ENCODE assay signal across 8 cellular contexts in the genomic region with DNA sequence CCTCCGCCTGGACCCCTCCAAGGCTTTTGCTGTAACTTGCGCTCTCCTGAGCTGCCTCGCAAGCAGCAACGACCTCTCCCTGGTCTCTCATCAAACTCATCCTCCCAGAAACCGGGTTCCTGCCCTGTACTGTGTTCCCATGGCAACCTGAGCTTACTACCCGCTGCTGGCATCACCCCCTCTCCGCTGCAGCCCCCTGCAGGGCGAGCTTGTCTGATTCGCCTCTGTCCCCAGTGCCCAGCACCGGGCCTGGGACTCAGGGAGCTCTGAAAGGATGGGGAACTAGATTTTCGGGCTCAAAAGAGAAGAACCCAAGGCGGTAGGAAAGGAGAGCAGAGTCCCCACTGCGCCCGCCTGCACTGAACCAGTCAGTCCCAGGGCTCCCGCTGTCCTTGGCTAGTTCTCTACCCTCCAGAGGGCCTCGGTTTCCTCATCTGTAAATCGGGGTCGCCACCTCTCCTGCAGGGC. TPM values are rescaled to one million over a fixed set of nuclear protein-coding genes. Genes with fewer than 3 reads are reported as not detected.
DNase-seq lines count a peak whose midpoint lies in the region; ATAC-seq and TF ChIP-seq lines count a peak whose summit lies in the region.

No MANE protein-coding gene starts in this region.

- peaks cover 7% of the 10 kb centered on the region for H3K27me3 Mint-ChIP-seq in activated CD4-positive, alpha-beta T cell treated with anti-CD3 and anti-CD28 coated beads, Interleukin-2, amount 10 ng/mL, durations not matched to agents 24 days and 14 days
- peaks cover 10% of the 10 kb centered on the region for H3K27me3 Mint-ChIP-seq in MCF 10A (ENCODE audit: insufficient read depth, unreplicated experiment)

- peak overlapping the region; percentile 88 to 93 (median 92) for H3K9ac ChIP-seq in skeletal muscle tissue (ENCODE audit: low read depth in 1 of 3, low read length in 3 of 3)

- peak; percentile 2 for ATAC-seq in HG02610 (IDR thresholded peaks at IDR 0.05; ENCODE audit: unreplicated experiment)

- H3K9me3 Mint-ChIP-seq in activated CD4-positive, alpha-beta T cell treated with anti-CD3 and anti-CD28 coated beads, Interleukin-2, amount 10 ng/mL, durations not matched to agents 24 days and 14 days, result no peaks in the 10 kb centered on the region
- no peaks in the 10 kb centered on the region for H3K9me3 Mint-ChIP-seq in MCF 10A (ENCODE audit: unreplicated experiment)

- peak overlapping the region; percentile 75 for H3K27ac ChIP-seq in skeletal muscle tissue (ENCODE audit: low read depth, low read length)

- BruUV-seq in MCF 10A (replicated peaks; lab: Mats Ljungman, UMichigan), result TSS peak; percentile 69

- no peaks in the 10 kb centered on the region for H3K36me3 Mint-ChIP-seq in activated CD4-positive, alpha-beta T cell treated with anti-CD3 and anti-CD28 coated beads, Interleukin-2, amount 10 ng/mL, durations not matched to agents 24 days and 14 days (ENCODE audit: low read depth)
- H3K36me3 Mint-ChIP-seq in MCF 10A (ENCODE audit: insufficient read depth, unreplicated experiment), result no peaks in the 10 kb centered on the region

- H3K4me1 ChIP-seq in skeletal muscle tissue (ENCODE audit: control insufficient read depth in 3 of 3, insufficient read depth in 3 of 3, low read length in 3 of 3), result peaks cover 20 to 23% (median 22%) of the 10 kb centered on the region in 3 donors

- CTCF ChIA-PET in MCF 10A (lab: Yijun Ruan, JAX), result interaction anchor here (0.6 to 4.2 kb wide), 38 partner anchors 9 to 744 kb away, joined by 3 to 61 read pairs (median 5); no protein-coding TSS in a partner anchor

- TF ChIP-seq CTCF in MCF 10A (IDR thresholded peaks at IDR 0.05; ENCODE audit: unreplicated experiment), result no peak

- intact Hi-C loops in activated CD4-positive, alpha-beta T cell treated with anti-CD3 and anti-CD28 coated beads, Interleukin-2, amount 10 ng/mL, durations not matched to agents 24 days and 14 days (cut with micrococcal nuclease), result loop anchor here (2.0 to 5.0 kb wide), 2 partner anchors 172 to 408 kb away; a partner anchor contains a TSS
- intact Hi-C loops in MCF 10A (cut with micrococcal nuclease), result no loop called here

- H3K27me3 ChIP-seq in skeletal muscle tissue (ENCODE audit: control insufficient read depth in 3 of 3, insufficient read depth in 3 of 3, low read length in 3 of 3), result no peaks in the 10 kb centered on the region

- peaks cover 2 to 11% (median 4%) of the 10 kb centered on the region in 3 donors for H3K36me3 ChIP-seq in skeletal muscle tissue (ENCODE audit: control insufficient read depth in 3 of 3, insufficient read depth in 3 of 3, low read length in 3 of 3)

- H3K27ac Mint-ChIP-seq in activated CD4-positive, alpha-beta T cell treated with anti-CD3 and anti-CD28 coated beads, Interleukin-2, amount 10 ng/mL, durations not matched to agents 24 days and 14 days, result peak overlapping the region; percentile 0
- peak overlapping the region; percentile 52 for H3K27ac Mint-ChIP-seq in MCF 10A (ENCODE audit: low read depth, unreplicated experiment)

- H3K4me3 Mint-ChIP-seq in activated CD4-positive, alpha-beta T cell treated with anti-CD3 and anti-CD28 coated beads, Interleukin-2, amount 10 ng/mL, durations not matched to agents 24 days and 14 days, result peak overlapping the region; percentile 85
- peak overlapping the region; percentile 82 for H3K4me3 Mint-ChIP-seq in MCF 10A (ENCODE audit: unreplicated experiment)

- POLR2A ChIA-PET in MCF 10A (lab: Yijun Ruan, JAX), result interaction anchor here (0.6 to 2.3 kb wide), 14 partner anchors 8 to 269 kb away, joined by 3 to 17 read pairs (median 5); a partner anchor contains a TSS

- H3K4me1 Mint-ChIP-seq in activated CD4-positive, alpha-beta T cell treated with anti-CD3 and anti-CD28 coated beads, Interleukin-2, amount 10 ng/mL, durations not matched to agents 24 days and 14 days, result peaks cover 29% of the 10 kb centered on the region
- H3K4me1 Mint-ChIP-seq in MCF 10A (ENCODE audit: insufficient read depth, unreplicated experiment), result peaks cover 22% of the 10 kb centered on the region

- H3K9me3 ChIP-seq in iPS-18c (ENCODE audit: control insufficient read depth, insufficient read depth, low read length) (no peaks in the 10 kb centered on the region), skeletal muscle tissue (ENCODE audit: control insufficient read depth in 3 of 3, low read length in 3 of 3) (no peaks in the 10 kb centered on the region)

- DNase-seq in activated CD4-positive, alpha-beta T cell treated with anti-CD3 and anti-CD28 coated beads, Interleukin-2, amount 10 ng/mL, durations not matched to agents 24 days and 14 days, result peak; percentile 81
- DNase-seq in activated CD4-positive, alpha-beta T cell treated with anti-CD3 and anti-CD28 coated beads for 1 hour, result no peak
- DNase-seq in NCI-H748 (lab: John Stamatoyannopoulos, UW; ENCODE audit: unreplicated experiment), result peak; percentile 82
- DNase-seq in MCF 10A (ENCODE audit: unreplicated experiment), result no peak
- DNase-seq in SKM-1 (lab: John Stamatoyannopoulos, UW; ENCODE audit: unreplicated experiment), result no peak

- H3K4me3 ChIP-seq in iPS-18c (ENCODE audit: insufficient read depth, low read depth, low read length), result peak overlapping the region; percentile 89
- H3K4me3 ChIP-seq in skeletal muscle tissue (ENCODE audit: low read length in 3 of 3), result peak overlapping the region; percentile 89 to 94 (median 91)

RNA-seq across cellular contexts. Expression of a gene that starts 0.5 kb away (rescaled TPM):
- total RNA-seq in activated CD4-positive, alpha-beta T cell treated with anti-CD3 and anti-CD28 coated beads, Interleukin-2, amount 10 ng/mL, durations not matched to agents 24 days and 14 days, result 7.1 and 8.9 TPM in 2 replicates
- total RNA-seq in MCF 10A (2022) (10.0 and 25.1 TPM in 2 replicates), skeletal muscle tissue (10.4 TPM)

RNA-seq across cellular contexts. Expression of a gene that starts 16.5 kb away (rescaled TPM):
- 0.26 TPM in 2 replicates for total RNA-seq in activated CD4-positive, alpha-beta T cell treated with anti-CD3 and anti-CD28 coated beads, Interleukin-2, amount 10 ng/mL, durations not matched to agents 24 days and 14 days
- total RNA-seq in MCF 10A (2022) (not detected in 2 replicates), skeletal muscle tissue (0.52 TPM)

Comparison
In these comparisons a context has a peak if more than half of its experiments do, and no peak if none do; other contexts are left out.
1. DNase-seq: peak in activated CD4-positive, alpha-beta T cell treated with anti-CD3 and anti-CD28 coated beads, Interleukin-2, amount 10 ng/mL, durations not matched to agents 24 days and 14 days (single experiment) and NCI-H748 (single experiment); none in activated CD4-positive, alpha-beta T cell treated with anti-CD3 and anti-CD28 coated beads for 1 hour (single experiment), MCF 10A (single experiment) and SKM-1 (single experiment).